In genomic region chr5:61416010-61416409, GRCh38 we compare ENCODE assay signal across 14 cellular contexts.
DNase-seq lines count a peak whose midpoint lies in the region; ATAC-seq and TF ChIP-seq lines count a peak whose summit lies in the region.
"Had no signal": no experiment of that assay in that cellular context is flagged by ENCODE, and none has a peak within 500 bp of the region (broad histone marks: within the 10 kb centered on the region; RNA-seq: fewer than 3 reads in every experiment).

No MANE protein-coding gene starts in this region.

- in situ Hi-C loops in HAP-1 (cut with MboI; ENCODE audit: low sequenced_read_pairs) = no loop called here

- ATAC-seq in HG03159 (IDR thresholded peaks at IDR 0.05; ENCODE audit: unreplicated experiment) (no peak), GM19452 (IDR thresholded peaks at IDR 0.05; ENCODE audit: unreplicated experiment) (no peak)
- ATAC-seq: HepG2 had no signal

- BruUV-seq in A673 (replicated peaks; lab: Mats Ljungman, UMichigan) = no TSS peak

- intact Hi-C loops in A673 (cut with micrococcal nuclease; ENCODE audit: unreplicated experiment) = no loop called here

- CTCF ChIA-PET in A673 (lab: Charles Lee) = no interaction called here

- H3K4me1 ChIP-seq in A673 (ENCODE audit: insufficient read depth, low read length, poor library complexity, severe bottlenecking) (peaks cover 43% of the 10 kb centered on the region), HAP-1 (peaks cover 73% of the 10 kb centered on the region)

- H3K9me3 ChIP-seq in A673 (ENCODE audit: low read depth, low read length, poor library complexity, severe bottlenecking) (no peaks in the 10 kb centered on the region), HAP-1 (no peaks in the 10 kb centered on the region)

- H3K27me3 ChIP-seq in A673 (replicated peaks; ENCODE audit: insufficient read depth, low read depth, low read length, poor library complexity) (no peaks in the 10 kb centered on the region), HAP-1 (ENCODE audit: low read depth) (no peaks in the 10 kb centered on the region), kidney epithelial cell (ENCODE audit: control insufficient read depth, insufficient read depth, low read length) (no peaks in the 10 kb centered on the region)

- POLR2A ChIA-PET in A673 (lab: Charles Lee; ENCODE audit: low non-redundant PET) = no interaction called here

- H3K4me3 ChIP-seq in A673 (ENCODE audit: low read depth, low read length, poor library complexity, severe bottlenecking) = no peak overlapping the region
- H3K4me3 ChIP-seq in HAP-1 = no peak overlapping the region
- H3K4me3 ChIP-seq in kidney epithelial cell (ENCODE audit: low read depth, low read length) = no peak overlapping the region

- TF ChIP-seq CTCF in A673 (conservative IDR thresholded peaks at IDR 0.05; ENCODE audit: low read depth, low read length) = no peak
- no peak for TF ChIP-seq CTCF in kidney epithelial cell (IDR thresholded peaks at IDR 0.05; ENCODE audit: insufficient read depth, low read length, poor library complexity, severe bottlenecking)

- H3K36me3 ChIP-seq in A673 (ENCODE audit: insufficient read depth, low read length, poor library complexity, severe bottlenecking) (no peaks in the 10 kb centered on the region), HAP-1 (replicated peaks) (no peaks in the 10 kb centered on the region), kidney epithelial cell (ENCODE audit: control insufficient read depth, insufficient read depth, low read length) (no peaks in the 10 kb centered on the region)

- no peak for DNase-seq in A673 (ENCODE audit: low spot score)
- peak; percentile 28 to 61 for DNase-seq in HAP-1 (ENCODE audit: low spot score in 2 of 2)
- DNase-seq in astrocyte of the hippocampus (ENCODE audit: low read depth, low spot score) = peak; percentile 82
- peak; percentile 14 for DNase-seq in kidney epithelial cell (ENCODE audit: low read depth)
- no peak for DNase-seq in NCI-H345 (lab: John Stamatoyannopoulos, UW)
- no peak for DNase-seq in NAMALWA (ENCODE audit: low spot score)
- DNase-seq: DND-41; NCI-H1417; SHP77 treated with DMSO at 0.1 percent for 48 hours; stimulated activated CD4-positive, alpha-beta T cell treated with anti-CD3 and anti-CD28 coated beads, Interleukin-4, amount 100 ng/mL, for 24 hours; stimulated activated naive CD4-positive, alpha-beta T cell treated with Interleukin-2 at 50 U/mL for 16 hours had no signal

- peak overlapping the region; percentile 39 for H3K27ac ChIP-seq in A673 (ENCODE audit: low read depth, low read length, poor library complexity, severe bottlenecking)

Comparison
In these comparisons a context has a peak if more than half of its experiments do, and no peak if none do; other contexts are left out.
1. DNase-seq: peak in HAP-1 (2 of 2), astrocyte of the hippocampus (single experiment) and kidney epithelial cell (single experiment); none in A673 (single experiment), NCI-H345 (single experiment) and NAMALWA (single experiment).